In genomic region chr2:216904554-216904953, GRCh38 we compare ENCODE assay signal across 19 cellular contexts. TPM values are rescaled to one million over a fixed set of nuclear protein-coding genes. Genes with fewer than 3 reads are reported as not detected.
A peak's percentile ranks its signal among the peaks of the same experiment; 100 is the strongest.
DNase-seq lines count a peak whose midpoint lies in the region; ATAC-seq, FAIRE-seq and TF ChIP-seq lines count a peak whose summit lies in the region.
"Had no signal": no experiment of that assay in that cellular context is flagged by ENCODE, and none has a peak within 500 bp of the region (broad histone marks: within the 10 kb centered on the region; RNA-seq: fewer than 3 reads in every experiment).

No MANE protein-coding gene starts in this region.

- H3K4me2 ChIP-seq in GM12878 (ENCODE audit: control insufficient read depth, insufficient read depth): no peak overlapping the region
- H3K4me2 ChIP-seq: BLaER1 had no signal

- no peak overlapping the region for H2AFZ ChIP-seq in GM12878 (ENCODE audit: control insufficient read depth, low read depth, low read length)

- no TSS peak for BruUV-seq in GM12878 (replicated peaks; lab: Mats Ljungman, UMichigan)

- peaks cover 24% of the 10 kb centered on the region for H3K9me3 Mint-ChIP-seq in activated naive CD4-positive, alpha-beta T cell treated with anti-CD3 and anti-CD28 coated beads, Interleukin-2, amount 10 ng/mL, durations not matched to agents 7 days and 5 days
- H3K9me3 Mint-ChIP-seq in stimulated activated naive B cell treated with anti-CD40 and anti-IgM and Interleukin-4, amounts not matched to agents 10 μg/mL and 1 μg/mL and 100 μg/mL, for 72 hours: peaks cover 11 to 24% of the 10 kb centered on the region in 2 donors
- peaks cover 8 to 47% (median 31%) of the 10 kb centered on the region in 9 donors for H3K9me3 Mint-ChIP-seq in naive thymus-derived CD8-positive, alpha-beta T cell

- no peak for TF ChIP-seq CTCF in GM12878 (IDR thresholded peaks at IDR 0.05 in 2 of 3, conservative IDR thresholded peaks at IDR 0.05 in 1 of 3; ENCODE audit: control insufficient read depth in 2 of 3, extremely low read depth in 1 of 3, insufficient read depth in 1 of 3, low read depth in 3 of 3, low read length in 3 of 3)

- no peaks in the 10 kb centered on the region for H4K20me1 ChIP-seq in GM12878 (ENCODE audit: control insufficient read depth, insufficient read depth)
- H4K20me1 ChIP-seq: BLaER1 had no signal

- H3K27ac ChIP-seq in GM12878 (ENCODE audit: control insufficient read depth, insufficient read depth): no peak overlapping the region
- H3K27ac ChIP-seq: BLaER1 had no signal

- SMC1A ChIA-PET in GM12878 (lab: Charles Lee; ENCODE audit: uncharacterized antibody, unreplicated experiment): no interaction called here

- no peaks in the 10 kb centered on the region; the same call in 2 of the 3 replicates for H3K9me3 ChIP-seq in GM12878 (replicated peaks; ENCODE audit: control insufficient read depth, insufficient read depth, low read length)

- POLR2A ChIA-PET in GM12878 (lab: Charles Lee): no interaction called here
- POLR2A ChIA-PET in naive thymus-derived CD8-positive, alpha-beta T cell (lab: Charles Lee): no interaction called here

- no peaks in the 10 kb centered on the region for H3K4me1 ChIP-seq in GM12878 (ENCODE audit: control insufficient read depth, insufficient read depth, low read length)

- peaks cover 16% of the 10 kb centered on the region for H3K36me3 Mint-ChIP-seq in activated naive CD4-positive, alpha-beta T cell treated with anti-CD3 and anti-CD28 coated beads, Interleukin-2, amount 10 ng/mL, durations not matched to agents 7 days and 5 days
- peaks cover 0 to 1% of the 10 kb centered on the region in 2 donors for H3K36me3 Mint-ChIP-seq in stimulated activated naive B cell treated with anti-CD40 and anti-IgM and Interleukin-4, amounts not matched to agents 10 μg/mL and 1 μg/mL and 100 μg/mL, for 72 hours
- peaks cover 0 to 30% (median 3%) of the 10 kb centered on the region in 3 donors for H3K36me3 Mint-ChIP-seq in naive thymus-derived CD8-positive, alpha-beta T cell
- H3K36me3 Mint-ChIP-seq: CD14-positive monocyte; CD4-positive, alpha-beta memory T cell had no signal

- no peak overlapping the region for H3K4me3 ChIP-seq in GM12878
- H3K4me3 ChIP-seq: BLaER1 had no signal

- in situ Hi-C loops in GM12878 (cut with MboI): no loop called here

- no peaks in the 10 kb centered on the region for H3K27me3 ChIP-seq in GM12878 (replicated peaks in 1 of 2; ENCODE audit: control insufficient read depth in 2 of 2, insufficient read depth in 2 of 2, low read length in 1 of 2)
- H3K27me3 ChIP-seq: BLaER1 had no signal

- H3K36me3 ChIP-seq in GM12878 (ENCODE audit: control insufficient read depth in 2 of 2, insufficient read depth in 2 of 2, low read length in 1 of 2): no peaks in the 10 kb centered on the region
- H3K36me3 ChIP-seq: BLaER1 had no signal

- H3K4me1 Mint-ChIP-seq in activated naive CD4-positive, alpha-beta T cell treated with anti-CD3 and anti-CD28 coated beads, Interleukin-2, amount 10 ng/mL, durations not matched to agents 7 days and 5 days: peaks cover 26% of the 10 kb centered on the region
- no peaks in the 10 kb centered on the region for H3K4me1 Mint-ChIP-seq in stimulated activated naive B cell treated with anti-CD40 and anti-IgM and Interleukin-4, amounts not matched to agents 10 μg/mL and 1 μg/mL and 100 μg/mL, for 72 hours
- no peaks in the 10 kb centered on the region for H3K4me1 Mint-ChIP-seq in naive thymus-derived CD8-positive, alpha-beta T cell
- H3K4me1 Mint-ChIP-seq: CD14-positive monocyte; CD4-positive, alpha-beta memory T cell had no signal

- RAD21 ChIA-PET in GM12878 (lab: Charles Lee; ENCODE audit: unreplicated experiment): no interaction called here

- peak; percentile 33 for ATAC-seq in GM12878
- ATAC-seq in stimulated activated naive B cell treated with anti-CD40 and anti-IgM and Interleukin-4, amounts not matched to agents 10 μg/mL and 1 μg/mL and 100 μg/mL, for 72 hours (replicated peaks): peak; percentile 50 to 77
- ATAC-seq in naive thymus-derived CD8-positive, alpha-beta T cell: no peak
- ATAC-seq: HepG2 had no signal

- no peak for TF ChIP-seq EP300 in GM12878 (IDR thresholded peaks at IDR 0.05; ENCODE audit: borderline replicate concordance in 1 of 2, control insufficient read depth in 1 of 2, low read depth in 2 of 2, low read length in 2 of 2)

- no peak for TF ChIP-seq RAD21 in GM12878 (IDR thresholded peaks at IDR 0.05; ENCODE audit: insufficient read depth, low read depth, low read length)

- 0% methylated on average over 2 of the region's 2 CpGs for WGBS in GM12878 (ENCODE audit: insufficient coverage, insufficient replicate concordance, low lambda C conversion rate, missing lambda C conversion rate)

- intact Hi-C loops in GM12878 (cut with micrococcal nuclease; ENCODE audit: unreplicated experiment): no loop called here

- CTCF ChIA-PET in activated naive CD4-positive, alpha-beta T cell treated with anti-CD3 and anti-CD28 coated beads, Interleukin-2, amount 10 ng/mL, durations not matched to agents 7 days and 5 days (lab: Charles Lee): no interaction called here
- CTCF ChIA-PET in GM12878 (lab: Yijun Ruan, JAX): no interaction called here

- TF ChIP-seq POLR2A in GM12878 (IDR thresholded peaks at IDR 0.05; ENCODE audit: low read depth, low read length): no peak

- H3K79me2 ChIP-seq in GM12878 (ENCODE audit: control insufficient read depth, insufficient read depth, low read length): no peaks in the 10 kb centered on the region

- no peak overlapping the region for H3K9ac ChIP-seq in GM12878 (ENCODE audit: control insufficient read depth, insufficient read depth, low read length)
- H3K9ac ChIP-seq: BLaER1 had no signal

- H3K27me3 Mint-ChIP-seq in activated naive CD4-positive, alpha-beta T cell treated with anti-CD3 and anti-CD28 coated beads, Interleukin-2, amount 10 ng/mL, durations not matched to agents 7 days and 5 days: peaks cover 20% of the 10 kb centered on the region
- peaks cover 0 to 9% of the 10 kb centered on the region in 2 donors for H3K27me3 Mint-ChIP-seq in stimulated activated naive B cell treated with anti-CD40 and anti-IgM and Interleukin-4, amounts not matched to agents 10 μg/mL and 1 μg/mL and 100 μg/mL, for 72 hours
- H3K27me3 Mint-ChIP-seq in naive thymus-derived CD8-positive, alpha-beta T cell: peaks cover 0 to 9% (median 4%) of the 10 kb centered on the region in 5 donors
- H3K27me3 Mint-ChIP-seq: CD4-positive, alpha-beta memory T cell had no signal

- peak overlapping the region; percentile 68 for H3K27ac Mint-ChIP-seq in activated naive CD4-positive, alpha-beta T cell treated with anti-CD3 and anti-CD28 coated beads, Interleukin-2, amount 10 ng/mL, durations not matched to agents 7 days and 5 days
- no peak overlapping the region for H3K27ac Mint-ChIP-seq in stimulated activated naive B cell treated with anti-CD40 and anti-IgM and Interleukin-4, amounts not matched to agents 10 μg/mL and 1 μg/mL and 100 μg/mL, for 72 hours
- no peak overlapping the region for H3K27ac Mint-ChIP-seq in naive thymus-derived CD8-positive, alpha-beta T cell
- H3K27ac Mint-ChIP-seq: CD14-positive monocyte; CD4-positive, alpha-beta memory T cell; H9 had no signal

- FAIRE-seq in GM12878 (lab: Jason Lieb, UNC): no peak
- FAIRE-seq: H1, HepG2 had no signal

- DNase-seq in activated naive CD4-positive, alpha-beta T cell treated with anti-CD3 and anti-CD28 coated beads, Interleukin-2, amount 10 ng/mL, durations not matched to agents 7 days and 5 days: no peak
- no peak for DNase-seq in activated naive CD4-positive, alpha-beta T cell treated with Interleukin-2 at 50 U/mL for 16 hours
- DNase-seq in MV-4-11 (lab: John Stamatoyannopoulos, UW): peak; percentile 56
- no peak for DNase-seq in GM12878 (ENCODE audit: low read depth, low spot score)
- DNase-seq in stimulated activated naive B cell treated with anti-CD40 and anti-IgM and Interleukin-4, amounts not matched to agents 10 μg/mL and 1 μg/mL and 100 μg/mL, for 72 hours: no peak
- DNase-seq in cerebellum (ENCODE audit: low spot score): no peak
- no peak for DNase-seq in naive thymus-derived CD8-positive, alpha-beta T cell
- DNase-seq: 8988T; CD4-positive, alpha-beta memory T cell; DMS79; GDM1; H9 had no signal

- H3K4me3 Mint-ChIP-seq in activated naive CD4-positive, alpha-beta T cell treated with anti-CD3 and anti-CD28 coated beads, Interleukin-2, amount 10 ng/mL, durations not matched to agents 7 days and 5 days: no peak overlapping the region
- no peak overlapping the region for H3K4me3 Mint-ChIP-seq in stimulated activated naive B cell treated with anti-CD40 and anti-IgM and Interleukin-4, amounts not matched to agents 10 μg/mL and 1 μg/mL and 100 μg/mL, for 72 hours
- H3K4me3 Mint-ChIP-seq in naive thymus-derived CD8-positive, alpha-beta T cell: no peak overlapping the region
- H3K4me3 Mint-ChIP-seq: CD14-positive monocyte; CD4-positive, alpha-beta memory T cell; H9 had no signal

TF ChIP-seq in GM12878, 131 proteins besides CTCF, POLR2A, EP300 and RAD21 (continues in another document):
- TF ChIP-seq PBX3 (IDR thresholded peaks at IDR 0.05; ENCODE audit: insufficient replicate concordance, low read depth, low read length): no peak

RNA-seq across cellular contexts. Expression of gene TNP1, which starts 44.7 kb away (rescaled TPM):
- not detected in 2 replicates for total RNA-seq in GM12878 (2013; cell fraction: nucleolus; rRNA removed)
- not detected in 2 replicates for total RNA-seq in GM12878 (2014; rRNA removed)
- total RNA-seq in GM12878 (2014; rRNA removed; fragmentation: Illumina TruSeq; extraction: Trizol): not detected in 2 replicates
- not detected in 2 replicates for total RNA-seq in GM12878 (2021)
- polyA plus RNA-seq in GM12878 (2011; ENCODE audit: low read depth): not detected
- not detected in 2 replicates for polyA plus RNA-seq in GM12878 (2011; rRNA removed)
- polyA plus RNA-seq in GM12878 (2011; cell fraction: cytosol; rRNA removed): not detected in 2 replicates
- polyA plus RNA-seq in GM12878 (2011; cell fraction: nucleus; rRNA removed): not detected in 2 replicates
- polyA plus RNA-seq in GM12878 (2012): not detected in 2 replicates
- not detected in 2 replicates for polyA plus RNA-seq in GM12878 (2014; fragmentation: Illumina TruSeq; extraction: Trizol)
- not detected for polyA plus RNA-seq in GM12878 (2014; fragmentation: Nextera tagmentation; extraction: Ambion mirVana)
- polyA plus RNA-seq in GM12878 (2014; rRNA removed): not detected in 2 replicates
- not detected for polyA plus RNA-seq in GM12878 (2016; fragmentation: Nextera tagmentation; extraction: Ambion mirVana)
- polyA minus RNA-seq in GM12878 (2011; rRNA and poly(A)+ RNA removed): not detected in 2 replicates
- not detected in 2 replicates for polyA minus RNA-seq in GM12878 (2011; cell fraction: cytosol; rRNA and poly(A)+ RNA removed)
- not detected in 2 replicates for polyA minus RNA-seq in GM12878 (2011; cell fraction: nucleus; rRNA and poly(A)+ RNA removed)
- total RNA-seq in cerebellum: not detected
- not detected for total RNA-seq in naive thymus-derived CD8-positive, alpha-beta T cell
- not detected for polyA plus RNA-seq in naive thymus-derived CD8-positive, alpha-beta T cell
- total RNA-seq: A673; CD4-positive, alpha-beta memory T cell; Daoy; H1; H9; HepG2 had no signal
- polyA plus RNA-seq: AG04450; CD14-positive monocyte; CD4-positive, alpha-beta memory T cell; H1; HepG2 had no signal

Comparison
In these comparisons a context has a peak if more than half of its experiments do, and no peak if none do; other contexts are left out.
1. ATAC-seq: peak in GM12878 (single experiment) and stimulated activated naive B cell treated with anti-CD40 and anti-IgM and Interleukin-4, amounts not matched to agents 10 μg/mL and 1 μg/mL and 100 μg/mL, for 72 hours (2 of 2); none in naive thymus-derived CD8-positive, alpha-beta T cell (0 of 2).